In genomic region chr4:72712997-72713396, GRCh38 we compare ENCODE assay signal across 2 cellular contexts.
TF ChIP-seq lines count a peak whose summit lies in the region.

No MANE protein-coding gene starts in this region.

TF ChIP-seq in K562, 482 proteins besides CTCF, POLR2A, EP300 and RAD21 (continued from another document):
- no peak for TF ChIP-seq HDGF (IDR thresholded peaks at IDR 0.05)
- no peak for TF ChIP-seq ZNF347 (CRISPR knock-in tag; IDR thresholded peaks at IDR 0.05; ENCODE audit: low read depth)
- no peak for TF ChIP-seq ZNF23 (CRISPR knock-in tag; IDR thresholded peaks at IDR 0.05)
- TF ChIP-seq ZFP1 (CRISPR knock-in tag; IDR thresholded peaks at IDR 0.05), result no peak
- no peak for TF ChIP-seq MYBL2 (IDR thresholded peaks at IDR 0.05; ENCODE audit: low read depth)
- TF ChIP-seq MYBL2 (CRISPR knock-in tag; IDR thresholded peaks at IDR 0.05; ENCODE audit: borderline replicate concordance), result no peak
- TF ChIP-seq MAFK (IDR thresholded peaks at IDR 0.05; ENCODE audit: low read length), result peak; percentile 80
- TF ChIP-seq ZNF316 (IDR thresholded peaks at IDR 0.05), result peak; percentile 91
- no peak for TF ChIP-seq L3MBTL2 (IDR thresholded peaks at IDR 0.05)

TF ChIP-seq in SK-N-SH treated with all-trans-retinoic acid at 6 μM for 48 hours, 23 proteins besides CTCF, POLR2A, EP300 and RAD21 (continued from another document):
- TF ChIP-seq TSHZ2 (CRISPR knock-in tag; IDR thresholded peaks at IDR 0.05) (no peak), ZNF565 (CRISPR knock-in tag; conservative IDR thresholded peaks at IDR 0.05; ENCODE audit: low read depth) (no peak), BACH2 (CRISPR knock-in tag; IDR thresholded peaks at IDR 0.05; ENCODE audit: borderline replicate concordance) (no peak), ARNTL (CRISPR knock-in tag; IDR thresholded peaks at IDR 0.05; ENCODE audit: borderline replicate concordance, low read depth) (no peak), ZFP3 (CRISPR knock-in tag; IDR thresholded peaks at IDR 0.05) (no peak), ZC3H10 (CRISPR knock-in tag; IDR thresholded peaks at IDR 0.05) (no peak), GLIS3 (CRISPR knock-in tag; IDR thresholded peaks at IDR 0.05) (no peak)
TF ChIP-seq in SK-N-SH treated with all-trans-retinoic acid at 6 μM for 48 hours: peak in this region for 0.
